8 cellular contexts compared by ENCODE assay signal in genomic region chr9:120714846-120715231, GRCh38. TPM values are rescaled to one million over a fixed set of nuclear protein-coding genes. Genes with fewer than 3 reads are reported as not detected.
A peak's percentile ranks its signal among the peaks of the same experiment; 100 is the strongest.
DNase-seq lines count a peak whose midpoint lies in the region; ATAC-seq, FAIRE-seq and TF ChIP-seq lines count a peak whose summit lies in the region.

No MANE protein-coding gene starts in this region.

- H3K36me3 ChIP-seq in brain microvascular endothelial cell (replicated peaks) (no peaks in the 10 kb centered on the region), mesendoderm (ENCODE audit: control insufficient read depth, insufficient read depth, low read length) (no peaks in the 10 kb centered on the region), aorta (ENCODE audit: control insufficient read depth in 1 of 2, insufficient read depth in 2 of 2, low read length in 1 of 2) (no peaks in the 10 kb centered on the region)

- TF ChIP-seq CTCF in brain microvascular endothelial cell (IDR thresholded peaks at IDR 0.05; ENCODE audit: low read depth, low read length, missing control alignments) = no peak

- peak overlapping the region; percentile 64 for H3K18ac ChIP-seq in mesendoderm (ENCODE audit: low read length)

- H3K56ac ChIP-seq in mesendoderm (ENCODE audit: low read length) = peak overlapping the region; percentile 95

- no peak overlapping the region for H4K5ac ChIP-seq in mesendoderm (ENCODE audit: low read length)

- no peaks in the 10 kb centered on the region for H3K79me2 ChIP-seq in mesendoderm (ENCODE audit: control insufficient read depth, insufficient read depth, low read length)

- H3K23ac ChIP-seq in mesendoderm (ENCODE audit: low read length) = peak overlapping the region; percentile 96

- H4K8ac ChIP-seq in mesendoderm (ENCODE audit: low read depth, low read length) = no peak overlapping the region

- intact Hi-C loops in aorta (cut with DNase I) = loop anchor here in 1 of 2 donors (1.0 to 10.0 kb wide), 2 partner anchors 18 to 90 kb away; no protein-coding TSS in a partner anchor

- in situ Hi-C loops in brain microvascular endothelial cell (cut with HindIII; ENCODE audit: low pct_ligation_motif_present, low sequenced_read_pairs) = no loop called here

- H2BK120ac ChIP-seq in mesendoderm (ENCODE audit: low read depth, low read length) = peak overlapping the region; percentile 11

- H3K27ac ChIP-seq in brain microvascular endothelial cell = peak overlapping the region; percentile 42
- no peak overlapping the region for H3K27ac ChIP-seq in mesendoderm (ENCODE audit: low read depth, low read length)
- peak overlapping the region in 1 of 2 donors; percentile 53 for H3K27ac ChIP-seq in aorta (ENCODE audit: low read depth in 1 of 2, low read length in 2 of 2)

- H3K27me3 ChIP-seq in brain microvascular endothelial cell (replicated peaks) (no peaks in the 10 kb centered on the region), mesendoderm (ENCODE audit: insufficient read depth, low read length, poor library complexity) (peaks cover 5% of the 10 kb centered on the region), aorta (ENCODE audit: control insufficient read depth in 1 of 2, insufficient read depth in 2 of 2, low read length in 1 of 2) (no peaks in the 10 kb centered on the region)

- peak overlapping the region; percentile 83 for H3K4ac ChIP-seq in mesendoderm (ENCODE audit: low read depth, low read length)

- peak overlapping the region; percentile 88 for H3K9ac ChIP-seq in mesendoderm (ENCODE audit: low read length)

- DNase-seq in brain microvascular endothelial cell (no peak), mesendoderm (no peak), aorta (peak in 1 of 2 donors; percentile 64), SKM-1 treated with dmso at 0.1 percent for 144 hours (lab: John Stamatoyannopoulos, UW; ENCODE audit: unreplicated experiment) (no peak), RCC 7860 (ENCODE audit: low spot score) (no peak)
- no peak for DNase-seq in stimulated activated CD8-positive, alpha-beta memory T cell treated with anti-CD3 and anti-CD28 coated beads, Interleukin-4, amount 100 ng/mL, for 48 hours

- no peaks in the 10 kb centered on the region for H3K9me3 ChIP-seq in aorta (ENCODE audit: control insufficient read depth, low read length)

- H3K4me1 ChIP-seq in mesendoderm (ENCODE audit: control insufficient read depth, low read depth, low read length) (no peaks in the 10 kb centered on the region), aorta (ENCODE audit: control insufficient read depth in 1 of 2, insufficient read depth in 2 of 2, low read length in 2 of 2) (peaks cover 0 to 5% of the 10 kb centered on the region in 2 donors)

- H2BK5ac ChIP-seq in mesendoderm (ENCODE audit: low read length) = no peak overlapping the region

- peak overlapping the region; percentile 78 for H3K4me2 ChIP-seq in mesendoderm (ENCODE audit: low read length)

- no peaks in the 10 kb centered on the region for H3K79me1 ChIP-seq in mesendoderm (ENCODE audit: low read length)

- WGBS in mesendoderm (ENCODE audit: extremely low coverage, insufficient coverage, low lambda C conversion rate) = no CpG with 5 or more reads among the region's 26 CpGs
- WGBS in aorta, 2 donors = 5 to 7% methylated on average over 21 to 26 of the region's 26 CpGs

- ATAC-seq in GM18868 (IDR thresholded peaks at IDR 0.05; ENCODE audit: unreplicated experiment) (peak; percentile 24), HG03135 (IDR thresholded peaks at IDR 0.05; ENCODE audit: unreplicated experiment) (peak; percentile 27), aorta (ENCODE audit: low FRiP score) (peak; percentile 4)

- peak overlapping the region; percentile 14 for H2AK5ac ChIP-seq in mesendoderm (ENCODE audit: low read length)

- no peak overlapping the region for H2BK15ac ChIP-seq in mesendoderm (replicated peaks; ENCODE audit: low read depth)

- FAIRE-seq in RCC 7860 (lab: Jason Lieb, UNC) = no peak

- H3K4me3 ChIP-seq in brain microvascular endothelial cell (ENCODE audit: low read depth, low read length) = peak overlapping the region; percentile 75
- peak overlapping the region; percentile 62 for H3K4me3 ChIP-seq in mesendoderm (ENCODE audit: low read length)
- peak overlapping the region; percentile 38 to 51 for H3K4me3 ChIP-seq in aorta (ENCODE audit: low read length in 2 of 2)

RNA-seq across cellular contexts. Expression of gene MEGF9, which starts 0.6 kb away (rescaled TPM):
- polyA plus RNA-seq in mesendoderm (2013, experiment 1 of 2) = 1.4 TPM
- polyA plus RNA-seq in mesendoderm (2013, experiment 2 of 2) = 1.4 TPM
- total RNA-seq in aorta = 10 to 100 TPM; 15.7 to 21.5 TPM
- 1 to 10 TPM; 5.9 to 8.3 TPM for polyA plus RNA-seq in aorta
